ENCODE assay signal across 7 cellular contexts in the genomic region with DNA sequence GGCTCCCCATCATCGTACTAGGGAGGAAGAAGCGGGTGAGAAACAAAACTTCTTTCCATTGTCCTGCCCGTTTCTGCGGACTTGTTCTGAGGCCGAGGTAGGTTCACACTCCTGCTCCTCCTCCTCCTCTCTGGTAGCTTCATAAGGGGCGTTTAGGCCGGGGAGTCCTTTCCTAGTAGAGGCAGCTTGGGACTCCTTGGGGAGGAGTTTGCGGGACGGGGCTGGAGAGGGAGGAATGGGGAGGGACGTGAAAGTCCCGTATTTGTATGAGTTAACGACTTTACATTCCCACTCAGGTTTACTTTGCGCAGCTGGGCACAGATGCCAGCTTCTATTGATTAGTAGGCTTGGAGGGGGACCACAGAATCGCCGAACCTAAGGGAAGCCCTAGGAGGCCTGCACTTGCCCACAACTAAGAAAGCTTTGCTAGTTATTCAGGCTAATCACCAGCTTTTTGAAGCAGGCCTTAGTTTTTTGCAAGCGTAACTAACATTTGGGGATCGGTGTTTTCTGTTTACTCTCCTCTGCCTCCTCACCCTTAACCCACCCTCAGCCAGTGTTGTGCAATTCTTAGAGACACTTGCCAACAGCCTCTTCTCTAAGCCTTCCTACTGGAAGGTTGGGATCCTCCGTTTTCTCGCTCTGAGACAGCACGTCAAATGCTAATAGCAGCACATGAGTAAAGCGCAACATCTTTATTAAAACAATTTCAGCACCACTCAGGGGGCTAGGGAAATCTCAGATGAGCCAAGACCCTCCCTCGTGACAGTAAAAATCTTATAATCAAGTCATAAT. TPM values are rescaled to one million over a fixed set of nuclear protein-coding genes. Genes with fewer than 3 reads are reported as not detected.
A peak's percentile ranks its signal among the peaks of the same experiment; 100 is the strongest.
DNase-seq lines count a peak whose midpoint lies in the region; ATAC-seq and TF ChIP-seq lines count a peak whose summit lies in the region.

No MANE protein-coding gene starts in this region.

- peak overlapping the region; percentile 95 to 100 (median 100) for H3K27ac ChIP-seq in gastroesophageal sphincter

- TF ChIP-seq EP300 in gastroesophageal sphincter (IDR thresholded peaks at IDR 0.05), result no peak

- peak; percentile 35 for DNase-seq in H4 (ENCODE audit: low spot score)
- DNase-seq in SHP77 (lab: John Stamatoyannopoulos, UW), result peak; percentile 44 to 48
- DNase-seq in pons (ENCODE audit: low spot score), result peak; percentile 41
- no peak for DNase-seq in stimulated activated naive CD4-positive, alpha-beta T cell (lab: John Stamatoyannopoulos, UW)
- DNase-seq in activated CD8-positive, alpha-beta memory T cell treated with anti-CD3 and anti-CD28 coated beads, Interleukin-2, amount 50 U/mL, for 4 hours, result no peak

- no peaks in the 10 kb centered on the region for H3K27me3 ChIP-seq in gastroesophageal sphincter

- TF ChIP-seq POLR2A in gastroesophageal sphincter (IDR thresholded peaks at IDR 0.05), result no peak

- no peaks in the 10 kb centered on the region for H3K36me3 ChIP-seq in gastroesophageal sphincter

- no peaks in the 10 kb centered on the region for H3K9me3 ChIP-seq in gastroesophageal sphincter

- ATAC-seq in gastroesophageal sphincter (no peak), GM18502 (IDR thresholded peaks at IDR 0.05; ENCODE audit: poor library complexity, unreplicated experiment) (no peak)

- peak overlapping the region; percentile 64 to 76 for H3K4me3 ChIP-seq in gastroesophageal sphincter

- no peak for TF ChIP-seq CTCF in gastroesophageal sphincter (IDR thresholded peaks at IDR 0.05)

- WGBS in gastroesophageal sphincter (ENCODE audit: low coverage in 1 of 2), 2 donors, result 7 to 8% methylated on average over 12 to 13 of the region's 22 CpGs

- peaks cover 7 to 61% (median 16%) of the 10 kb centered on the region in 3 donors for H3K4me1 ChIP-seq in gastroesophageal sphincter

RNA-seq across cellular contexts. Expression of a gene that starts 0.5 kb away (rescaled TPM):
- 14.7 and 22.2 TPM in 2 replicates for total RNA-seq in H4 (2014; rRNA removed; shearing (Covaris generic))
- total RNA-seq in gastroesophageal sphincter, result 100 to 1,000 TPM in 2 of 4 donors, 10 to 100 TPM in 2; 65.2 to 139 (median 106) TPM

RNA-seq across cellular contexts. Expression of a gene that starts 3.7 kb away (rescaled TPM):
- total RNA-seq in H4 (2014; rRNA removed; shearing (Covaris generic)), result 3.9 and 9.2 TPM in 2 replicates
- total RNA-seq in gastroesophageal sphincter, result 10 to 100 TPM; 16.8 to 32.0 (median 25.2) TPM

RNA-seq across cellular contexts. Expression of a gene that starts 43.4 kb away (rescaled TPM):
- not detected in 2 replicates for total RNA-seq in H4 (2014; rRNA removed; shearing (Covaris generic))
- not detected for total RNA-seq in gastroesophageal sphincter

Comparison
In these comparisons a context has a peak if more than half of its experiments do, and no peak if none do; other contexts are left out.
1. DNase-seq: peak in H4 (single experiment), SHP77 (2 of 2) and pons (single experiment); none in stimulated activated naive CD4-positive, alpha-beta T cell (0 of 6) and activated CD8-positive, alpha-beta memory T cell treated with anti-CD3 and anti-CD28 coated beads, Interleukin-2, amount 50 U/mL, for 4 hours (single experiment).